Comparison of ENCODE assay signal across 28 cellular contexts in the genomic region with DNA sequence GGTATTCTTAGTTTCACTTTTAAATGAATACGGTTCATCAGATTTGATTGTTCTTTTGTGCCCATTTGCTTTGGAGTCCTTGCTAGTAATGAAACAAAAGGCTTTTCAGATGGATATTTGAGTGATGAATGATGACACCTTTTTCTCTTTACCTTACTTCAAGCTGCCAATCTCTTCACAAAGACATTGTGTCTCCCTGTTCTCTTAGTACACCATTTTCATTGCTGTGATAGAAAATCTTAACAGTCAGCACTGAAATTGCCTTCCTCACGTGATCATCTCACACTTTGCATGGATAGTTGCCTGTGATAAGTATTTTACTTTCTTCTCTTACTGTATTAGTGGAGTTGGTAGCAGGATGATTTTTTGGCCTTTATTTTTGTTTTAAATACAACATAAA.
DNase-seq lines count a peak whose midpoint lies in the region; FAIRE-seq and TF ChIP-seq lines count a peak whose summit lies in the region.
"Had no signal": no experiment of that assay in that cellular context is flagged by ENCODE, and none has a peak within 500 bp of the region (broad histone marks: within the 10 kb centered on the region; RNA-seq: fewer than 3 reads in every experiment).

No MANE protein-coding gene starts in this region.

- DNase-seq in NCI-H1417 (lab: John Stamatoyannopoulos, UW) (peak in 2 of 3 experiments; percentile 8 to 21), NCI-H1417 treated with DMSO at 0.1 percent for 48 hours (lab: John Stamatoyannopoulos, UW) (no peak), OCI-M1 (lab: John Stamatoyannopoulos, UW) (peak; percentile 12), kidney (no peak), GM12891 (ENCODE audit: insufficient read length, low spot score) (no peak), GF-D8 (lab: John Stamatoyannopoulos, UW) (no peak)
- DNase-seq in stimulated activated CD8-positive, alpha-beta memory T cell treated with anti-CD3 and anti-CD28 coated beads, Interleukin-4, amount 100 ng/mL, for 48 hours = no peak
- DNase-seq: activated CD4-positive, alpha-beta T cell treated with anti-CD3 and anti-CD28 coated beads, Interleukin-2, amount 10 ng/mL, durations not matched to agents 24 days and 14 days; activated gamma-delta T cell treated with Interleukin-2 at 50 U/mL for 16 hours; activated T-cell treated with anti-CD3 and anti-CD28 coated beads, Interleukin-2, amount 50 U/mL, for 4 hours; dermis blood vessel endothelial cell; H7; left ventricle myocardium superior; naive B cell; NCI-H1092; NCI-H2081; nucleus accumbens; sigmoid colon; stimulated activated naive CD4-positive, alpha-beta T cell; T1000; WERI-Rb-1 had no signal

- H3K36me3 ChIP-seq in HUES6 (ENCODE audit: control insufficient read depth, insufficient read depth, low read length) (no peaks in the 10 kb centered on the region), kidney (ENCODE audit: control insufficient read depth in 1 of 2, insufficient read depth in 2 of 2, low read length in 2 of 2) (no peaks in the 10 kb centered on the region)
- H3K36me3 ChIP-seq: prostate gland, sigmoid colon, thoracic aorta, vagina, WERI-Rb-1 had no signal

- H3K4me3 ChIP-seq in HUES6 (ENCODE audit: low read depth, low read length) (no peak overlapping the region), kidney (ENCODE audit: low read length in 2 of 2) (peak overlapping the region; percentile 54 to 67)
- H3K4me3 ChIP-seq: prostate gland, sigmoid colon, thoracic aorta, vagina had no signal

- H3K27ac ChIP-seq in HUES6 (ENCODE audit: low read depth, low read length) (0 out of 2 replicates have a peak overlapping the region, but pooled peaks have one; percentile 43), kidney (ENCODE audit: low read depth in 2 of 2, low read length in 2 of 2) (no peak overlapping the region)
- H3K27ac ChIP-seq: 22Rv1, prostate gland, sigmoid colon, thoracic aorta, vagina, WERI-Rb-1 had no signal

- H3K27me3 ChIP-seq in HUES6 (ENCODE audit: control insufficient read depth, insufficient read depth, low read length) = no peaks in the 10 kb centered on the region
- H3K27me3 ChIP-seq: sigmoid colon, vagina had no signal

- no peak for TF ChIP-seq POLR2A in GM12891 (IDR thresholded peaks at IDR 0.05; ENCODE audit: low read depth, low read length)

- FAIRE-seq in kidney (lab: Jason Lieb, UNC) (no peak), GM12891 (lab: Jason Lieb, UNC) (no peak)
- FAIRE-seq: G401.6, islet of Langerhans had no signal

- intact Hi-C loops in kidney (cut with DNase I) = no loop called here

- peaks cover 10% of the 10 kb centered on the region for H3K4me1 ChIP-seq in HUES6 (ENCODE audit: control insufficient read depth, insufficient read depth, low read length)
- H3K4me1 ChIP-seq in kidney (ENCODE audit: control insufficient read depth in 1 of 2, insufficient read depth in 1 of 2, low read depth in 1 of 2, low read length in 2 of 2) = no peaks in the 10 kb centered on the region
- H3K4me1 ChIP-seq: prostate gland, sigmoid colon, vagina had no signal

- TF ChIP-seq CTCF in kidney (IDR thresholded peaks at IDR 0.05; ENCODE audit: borderline replicate concordance, extremely low read depth, insufficient read depth) = no peak

- peaks cover 20% of the 10 kb centered on the region for H3K9me3 ChIP-seq in HUES6 (ENCODE audit: control insufficient read depth, insufficient read depth, low read depth, low read length)
- no peaks in the 10 kb centered on the region for H3K9me3 ChIP-seq in kidney (ENCODE audit: control insufficient read depth in 1 of 2, low read length in 2 of 2)
- H3K9me3 ChIP-seq: prostate gland, thoracic aorta, vagina had no signal

- H3K9ac ChIP-seq in HUES6 (ENCODE audit: low read length) (no peak overlapping the region), kidney (ENCODE audit: low read length in 2 of 2) (no peak overlapping the region)

TF ChIP-seq in GM12891, 5 proteins besides CTCF, POLR2A, EP300 and RAD21:
- TF ChIP-seq POU2F2 (IDR thresholded peaks at IDR 0.05; ENCODE audit: low read depth, low read length) = no peak
- no peak for TF ChIP-seq TAF1 (IDR thresholded peaks at IDR 0.05; ENCODE audit: low read depth, low read length)
- no peak for TF ChIP-seq SPI1 (IDR thresholded peaks at IDR 0.05; ENCODE audit: low read depth, low read length)
- no peak for TF ChIP-seq POLR2AphosphoS5 (IDR thresholded peaks at IDR 0.05; ENCODE audit: low read depth, low read length)
- TF ChIP-seq PAX5 (IDR thresholded peaks at IDR 0.05; ENCODE audit: insufficient read depth, low read length, severe bottlenecking) = no peak

Comparison
In these comparisons a context has a peak if more than half of its experiments do, and no peak if none do; other contexts are left out.
1. DNase-seq: peak in NCI-H1417 (2 of 3) and OCI-M1 (single experiment); none in NCI-H1417 treated with DMSO at 0.1 percent for 48 hours (single experiment), kidney (single experiment), GM12891 (single experiment), stimulated activated CD8-positive, alpha-beta memory T cell treated with anti-CD3 and anti-CD28 coated beads, Interleukin-4, amount 100 ng/mL, for 48 hours (single experiment) and GF-D8 (single experiment).